ENCODE assay signal across 13 cellular contexts in genomic region chr12:116604883-116605641, GRCh38. TPM values are rescaled to one million over a fixed set of nuclear protein-coding genes. Genes with fewer than 3 reads are reported as not detected.
DNase-seq lines count a peak whose midpoint lies in the region; ATAC-seq and TF ChIP-seq lines count a peak whose summit lies in the region.
"Had no signal": no experiment of that assay in that cellular context is flagged by ENCODE, and none has a peak within 500 bp of the region (broad histone marks: within the 10 kb centered on the region; RNA-seq: fewer than 3 reads in every experiment).

No MANE protein-coding gene starts in this region.

- peak; percentile 48 for DNase-seq in ELR (ENCODE audit: low read depth)
- DNase-seq in NCI-H1694 (lab: John Stamatoyannopoulos, UW): peak; percentile 82
- no peak for DNase-seq in endothelial cell (ENCODE audit: low spot score)
- DNase-seq in progenitor cell of endocrine pancreas (ENCODE audit: low spot score, unreplicated experiment): no peak
- no peak for DNase-seq in activated gamma-delta T cell treated with Interleukin-2 at 50 U/mL for 16 hours
- DNase-seq in T-helper 2 cell treated with Interferon-gamma antibody and Interleukin-4, amounts not matched to agents 5 μg/mL and 100 μg/mL, for 36 hours (ENCODE audit: low spot score): no peak
- DNase-seq: activated naive CD8-positive, alpha-beta T cell treated with anti-CD3 and anti-CD28 coated beads, Interleukin-2, amount 10 ng/mL, durations not matched to agents 7 days and 5 days; dermis blood vessel endothelial cell; Karpas-422; stimulated activated CD4-positive, alpha-beta T cell treated with anti-CD3 and anti-CD28 coated beads, Interleukin-12 subunit alpha, Interleukin-12 subunit beta, amount 100 ng/mL, for 4 hours had no signal

- TF ChIP-seq CTCF in endothelial cell (IDR thresholded peaks at IDR 0.05; ENCODE audit: unreplicated experiment) (no peak), progenitor cell of endocrine pancreas (IDR thresholded peaks at IDR 0.05; ENCODE audit: unreplicated experiment) (no peak)

- H3K9me3 Mint-ChIP-seq in endothelial cell (ENCODE audit: unreplicated experiment): no peaks in the 10 kb centered on the region
- H3K9me3 Mint-ChIP-seq in progenitor cell of endocrine pancreas (ENCODE audit: low read depth): peaks cover 6% of the 10 kb centered on the region
- no peaks in the 10 kb centered on the region for H3K9me3 Mint-ChIP-seq in T-helper 2 cell treated with Interferon-gamma antibody and Interleukin-4, amounts not matched to agents 5 μg/mL and 100 μg/mL, for 36 hours
- H3K9me3 Mint-ChIP-seq: activated naive CD8-positive, alpha-beta T cell treated with anti-CD3 and anti-CD28 coated beads, Interleukin-2, amount 10 ng/mL, durations not matched to agents 7 days and 5 days had no signal

- peaks cover 36% of the 10 kb centered on the region for H3K4me1 Mint-ChIP-seq in endothelial cell (ENCODE audit: unreplicated experiment)
- H3K4me1 Mint-ChIP-seq in progenitor cell of endocrine pancreas (ENCODE audit: low read depth): peaks cover 8% of the 10 kb centered on the region
- peaks cover 12% of the 10 kb centered on the region for H3K4me1 Mint-ChIP-seq in T-helper 2 cell treated with Interferon-gamma antibody and Interleukin-4, amounts not matched to agents 5 μg/mL and 100 μg/mL, for 36 hours (ENCODE audit: low read depth)

- H3K27ac Mint-ChIP-seq in endothelial cell (ENCODE audit: unreplicated experiment) (no peak overlapping the region), progenitor cell of endocrine pancreas (no peak overlapping the region)
- no peak overlapping the region for H3K27ac Mint-ChIP-seq in T-helper 2 cell treated with Interferon-gamma antibody and Interleukin-4, amounts not matched to agents 5 μg/mL and 100 μg/mL, for 36 hours
- H3K27ac Mint-ChIP-seq: activated naive CD8-positive, alpha-beta T cell treated with anti-CD3 and anti-CD28 coated beads, Interleukin-2, amount 10 ng/mL, durations not matched to agents 7 days and 5 days had no signal

- no peak for ATAC-seq in HG03196 (IDR thresholded peaks at IDR 0.05; ENCODE audit: unreplicated experiment)
- no peak for ATAC-seq in HG02642 (IDR thresholded peaks at IDR 0.05; ENCODE audit: poor library complexity, unreplicated experiment)

- H3K36me3 Mint-ChIP-seq in endothelial cell (ENCODE audit: low read depth, unreplicated experiment) (no peaks in the 10 kb centered on the region), progenitor cell of endocrine pancreas (ENCODE audit: insufficient read depth) (no peaks in the 10 kb centered on the region)
- H3K36me3 Mint-ChIP-seq in T-helper 2 cell treated with Interferon-gamma antibody and Interleukin-4, amounts not matched to agents 5 μg/mL and 100 μg/mL, for 36 hours (ENCODE audit: low read depth): no peaks in the 10 kb centered on the region
- H3K36me3 Mint-ChIP-seq: activated naive CD8-positive, alpha-beta T cell treated with anti-CD3 and anti-CD28 coated beads, Interleukin-2, amount 10 ng/mL, durations not matched to agents 7 days and 5 days; type B pancreatic cell had no signal

- peaks cover 8% of the 10 kb centered on the region for H3K27me3 Mint-ChIP-seq in endothelial cell (ENCODE audit: unreplicated experiment)
- H3K27me3 Mint-ChIP-seq in progenitor cell of endocrine pancreas: peaks cover 16% of the 10 kb centered on the region
- H3K27me3 Mint-ChIP-seq in T-helper 2 cell treated with Interferon-gamma antibody and Interleukin-4, amounts not matched to agents 5 μg/mL and 100 μg/mL, for 36 hours (ENCODE audit: low read depth): peaks cover 6% of the 10 kb centered on the region
- H3K27me3 Mint-ChIP-seq: type B pancreatic cell had no signal

- peak overlapping the region; percentile 40 for H3K4me3 Mint-ChIP-seq in endothelial cell (ENCODE audit: unreplicated experiment)
- peak overlapping the region; percentile 31 for H3K4me3 Mint-ChIP-seq in progenitor cell of endocrine pancreas (ENCODE audit: low read depth)
- no peak overlapping the region for H3K4me3 Mint-ChIP-seq in T-helper 2 cell treated with Interferon-gamma antibody and Interleukin-4, amounts not matched to agents 5 μg/mL and 100 μg/mL, for 36 hours
- H3K4me3 Mint-ChIP-seq: activated naive CD8-positive, alpha-beta T cell treated with anti-CD3 and anti-CD28 coated beads, Interleukin-2, amount 10 ng/mL, durations not matched to agents 7 days and 5 days; type B pancreatic cell had no signal

RNA-seq across cellular contexts. Expression of gene MAP1LC3B2, which starts 45.9 kb away (rescaled TPM):
- total RNA-seq in endothelial cell (ENCODE audit: unreplicated experiment) (not detected), progenitor cell of endocrine pancreas (0.84 and 0.86 TPM in 2 replicates)
- total RNA-seq: dermis blood vessel endothelial cell had no signal

Comparison
In these comparisons a context has a peak if more than half of its experiments do, and no peak if none do; other contexts are left out.
1. DNase-seq: peak in ELR (single experiment) and NCI-H1694 (single experiment); none in endothelial cell (single experiment), progenitor cell of endocrine pancreas (single experiment), activated gamma-delta T cell treated with Interleukin-2 at 50 U/mL for 16 hours (single experiment) and T-helper 2 cell treated with Interferon-gamma antibody and Interleukin-4, amounts not matched to agents 5 μg/mL and 100 μg/mL, for 36 hours (single experiment).